In genomic region chr4:91212140-91212681, GRCh38 we compare ENCODE assay signal across 24 cellular contexts.
DNase-seq lines count a peak whose midpoint lies in the region; ATAC-seq and TF ChIP-seq lines count a peak whose summit lies in the region.
"Had no signal": no experiment of that assay in that cellular context is flagged by ENCODE, and none has a peak within 500 bp of the region (broad histone marks: within the 10 kb centered on the region; RNA-seq: fewer than 3 reads in every experiment).

No MANE protein-coding gene starts in this region.

- TF ChIP-seq CTCF in GM23338 (conservative IDR thresholded peaks at IDR 0.05; ENCODE audit: low read depth in 2 of 2) (no peak), neural cell (IDR thresholded peaks at IDR 0.05; ENCODE audit: poor library complexity, severe bottlenecking) (no peak), dorsolateral prefrontal cortex (IDR thresholded peaks at IDR 0.05 in 54 of 56, conservative IDR thresholded peaks at IDR 0.05 in 2 of 56; ENCODE audit: low read depth in 1 of 56, partially characterized antibody in 56 of 56) (no peak)

- peaks cover 2% of the 10 kb centered on the region for H3K27me3 Mint-ChIP-seq in GM23338 (ENCODE audit: insufficient read depth, low read depth, poor library complexity)
- H3K27me3 Mint-ChIP-seq: CD4-positive, alpha-beta T cell; CD8-positive, alpha-beta memory T cell had no signal

- H3K27me3 ChIP-seq in GM23338 (ENCODE audit: insufficient read depth) (no peaks in the 10 kb centered on the region), iPS DF 6.9 (ENCODE audit: control insufficient read depth, insufficient read depth, low read length) (no peaks in the 10 kb centered on the region), neural cell (ENCODE audit: insufficient read depth, low read depth, low read length) (no peaks in the 10 kb centered on the region), dorsolateral prefrontal cortex (no peaks in the 10 kb centered on the region)
- H3K27me3 ChIP-seq: BE2C; BLaER1 treated with 17β-estradiol and CSF1 and Interleukin-3, amounts not matched to agents 10 nM and 100 nM had no signal

- H3K27ac Mint-ChIP-seq in GM23338, result peak overlapping the region; percentile 33; the same call in 1 of the 2 replicates
- H3K27ac Mint-ChIP-seq: CD14-positive monocyte; CD4-positive, alpha-beta T cell had no signal

- no peak overlapping the region for H3K9ac ChIP-seq in neural cell (ENCODE audit: low read length)
- H3K9ac ChIP-seq: BLaER1 treated with 17β-estradiol and CSF1 and Interleukin-3, amounts not matched to agents 10 nM and 100 nM had no signal

- DNase-seq in GM23338 (ENCODE audit: low spot score) (peak; percentile 38), cerebellar cortex (ENCODE audit: low spot score) (peak; percentile 19), iPS DF 6.9 (ENCODE audit: low read depth, low spot score) (peak; percentile 20), cardiac septum (ENCODE audit: low spot score) (no peak), ecto neural progenitor cell (ENCODE audit: low spot score) (no peak), dermis blood vessel endothelial cell (no peak), dorsolateral prefrontal cortex (no peak)
- DNase-seq: 8988T; ACHN; AML-193; BE2C; CD4-positive, alpha-beta T cell; CD8-positive, alpha-beta memory T cell; DMS 273 treated with DMSO at 0.1 percent for 48 hours; DMS79; EL; GF-D8; GOT3; H7; HCEC 1CT had no signal

- H3K9me3 ChIP-seq in iPS DF 6.9 (ENCODE audit: control insufficient read depth, insufficient read depth, low read length) (no peaks in the 10 kb centered on the region), neural cell (ENCODE audit: low read length) (no peaks in the 10 kb centered on the region)
- H3K9me3 ChIP-seq: A549, BE2C had no signal

- H3K9me3 Mint-ChIP-seq in GM23338, result peaks cover 7% of the 10 kb centered on the region; the same call in 1 of the 3 replicates

- peak; percentile 78 for TF ChIP-seq EP300 in neural cell (conservative IDR thresholded peaks at IDR 0.05; ENCODE audit: poor library complexity, severe bottlenecking)

- H3K4me3 Mint-ChIP-seq in GM23338, result no peak overlapping the region
- H3K4me3 Mint-ChIP-seq: CD14-positive monocyte; CD4-positive, alpha-beta T cell; CD8-positive, alpha-beta memory T cell had no signal

- H3K4me1 ChIP-seq in GM23338 (ENCODE audit: insufficient read depth) (no peaks in the 10 kb centered on the region), iPS DF 6.9 (ENCODE audit: control insufficient read depth, insufficient read depth, low read length) (peaks cover 2% of the 10 kb centered on the region; the same call in 1 of the 2 replicates)
- H3K4me1 ChIP-seq: A549, BE2C had no signal

- H3K36me3 ChIP-seq in GM23338 (ENCODE audit: insufficient read depth) (no peaks in the 10 kb centered on the region), iPS DF 6.9 (ENCODE audit: control insufficient read depth, insufficient read depth, low read length) (no peaks in the 10 kb centered on the region), neural cell (ENCODE audit: insufficient read depth, low read length) (no peaks in the 10 kb centered on the region)
- H3K36me3 ChIP-seq: BE2C; BLaER1 treated with 17β-estradiol and CSF1 and Interleukin-3, amounts not matched to agents 10 nM and 100 nM had no signal

- no peak overlapping the region for H2AFZ ChIP-seq in GM23338
- H2AFZ ChIP-seq in neural cell (ENCODE audit: low read depth, low read length), result no peak overlapping the region

- H4K20me1 ChIP-seq in GM23338 (replicated peaks; ENCODE audit: insufficient read depth) (no peaks in the 10 kb centered on the region), neural cell (ENCODE audit: insufficient read depth) (no peaks in the 10 kb centered on the region)
- H4K20me1 ChIP-seq: BLaER1 treated with 17β-estradiol and CSF1 and Interleukin-3, amounts not matched to agents 10 nM and 100 nM had no signal

- TF ChIP-seq RAD21 in neural cell (conservative IDR thresholded peaks at IDR 0.05), result no peak

- H3K4me3 ChIP-seq in GM23338 (no peak overlapping the region), iPS DF 6.9 (ENCODE audit: low read length) (no peak overlapping the region), neural cell (ENCODE audit: low read length) (peak overlapping the region; percentile 30), dorsolateral prefrontal cortex (no peak overlapping the region)
- H3K4me3 ChIP-seq: A549; BLaER1 treated with 17β-estradiol and CSF1 and Interleukin-3, amounts not matched to agents 10 nM and 100 nM had no signal

- H3K36me3 Mint-ChIP-seq in GM23338 (ENCODE audit: low read depth), result peaks cover 6% of the 10 kb centered on the region
- H3K36me3 Mint-ChIP-seq: CD14-positive monocyte; CD8-positive, alpha-beta memory T cell had no signal

- peaks cover 10% of the 10 kb centered on the region for H3K4me1 Mint-ChIP-seq in GM23338
- H3K4me1 Mint-ChIP-seq: CD14-positive monocyte; CD8-positive, alpha-beta memory T cell had no signal

- H3K9me2 ChIP-seq in GM23338 (ENCODE audit: insufficient read depth), result no peaks in the 10 kb centered on the region
- H3K9me2 ChIP-seq in neural cell (ENCODE audit: insufficient read depth, low read length), result no peaks in the 10 kb centered on the region

- H3K27ac ChIP-seq in GM23338 (ENCODE audit: low read depth), result no peak overlapping the region
- H3K27ac ChIP-seq in iPS DF 6.9 (ENCODE audit: low read length), result no peak overlapping the region
- peak overlapping the region; percentile 32 for H3K27ac ChIP-seq in neural cell (ENCODE audit: low read length)
- H3K27ac ChIP-seq in dorsolateral prefrontal cortex, result no peak overlapping the region
- H3K27ac ChIP-seq: A549; BLaER1 treated with 17β-estradiol and CSF1 and Interleukin-3, amounts not matched to agents 10 nM and 100 nM had no signal

- H3K79me2 ChIP-seq in GM23338 (replicated peaks; ENCODE audit: insufficient read depth) (no peaks in the 10 kb centered on the region), neural cell (replicated peaks; ENCODE audit: insufficient read depth, low read length) (no peaks in the 10 kb centered on the region)

- no CpG with 5 or more reads among the region's 3 CpGs for WGBS in iPS DF 6.9 (ENCODE audit: insufficient coverage, insufficient read length)

- ATAC-seq in GM23338, result peak; percentile 76
- ATAC-seq: A549 had no signal

- intact Hi-C loops in cardiac septum (cut with DNase I) (no loop called here), dorsolateral prefrontal cortex (cut with DNase I) (no loop called here)

- no peak overlapping the region; the same call in 1 of the 2 replicates for H3K4me2 ChIP-seq in GM23338
- H3K4me2 ChIP-seq in neural cell (ENCODE audit: low read length), result no peak overlapping the region
- H3K4me2 ChIP-seq: A549; BLaER1 treated with 17β-estradiol and CSF1 and Interleukin-3, amounts not matched to agents 10 nM and 100 nM had no signal

- H3F3A ChIP-seq in GM23338 (replicated peaks; ENCODE audit: low read depth), result no peaks in the 10 kb centered on the region
- no peaks in the 10 kb centered on the region for H3F3A ChIP-seq in neural cell (ENCODE audit: insufficient read depth, low read length, poor library complexity, severe bottlenecking)

TF ChIP-seq in GM23338, 12 proteins besides CTCF, POLR2A, EP300 and RAD21:
- TF ChIP-seq JUNB (IDR thresholded peaks at IDR 0.05; ENCODE audit: unreplicated experiment) (no peak), NANOG (IDR thresholded peaks at IDR 0.05; ENCODE audit: borderline replicate concordance) (0 out of 2 replicates have a peak, but pooled peaks have one; percentile 16)

TF ChIP-seq in neural cell, 6 proteins besides CTCF, POLR2A, EP300 and RAD21:
- TF ChIP-seq MXI1 (conservative IDR thresholded peaks at IDR 0.05; ENCODE audit: poor library complexity, severe bottlenecking) (no peak), TAF1 (IDR thresholded peaks at IDR 0.05; ENCODE audit: low read depth) (no peak), POLR2AphosphoS5 (IDR thresholded peaks at IDR 0.05) (peak; percentile 75)
- TF ChIP-seq, protein P1, sequence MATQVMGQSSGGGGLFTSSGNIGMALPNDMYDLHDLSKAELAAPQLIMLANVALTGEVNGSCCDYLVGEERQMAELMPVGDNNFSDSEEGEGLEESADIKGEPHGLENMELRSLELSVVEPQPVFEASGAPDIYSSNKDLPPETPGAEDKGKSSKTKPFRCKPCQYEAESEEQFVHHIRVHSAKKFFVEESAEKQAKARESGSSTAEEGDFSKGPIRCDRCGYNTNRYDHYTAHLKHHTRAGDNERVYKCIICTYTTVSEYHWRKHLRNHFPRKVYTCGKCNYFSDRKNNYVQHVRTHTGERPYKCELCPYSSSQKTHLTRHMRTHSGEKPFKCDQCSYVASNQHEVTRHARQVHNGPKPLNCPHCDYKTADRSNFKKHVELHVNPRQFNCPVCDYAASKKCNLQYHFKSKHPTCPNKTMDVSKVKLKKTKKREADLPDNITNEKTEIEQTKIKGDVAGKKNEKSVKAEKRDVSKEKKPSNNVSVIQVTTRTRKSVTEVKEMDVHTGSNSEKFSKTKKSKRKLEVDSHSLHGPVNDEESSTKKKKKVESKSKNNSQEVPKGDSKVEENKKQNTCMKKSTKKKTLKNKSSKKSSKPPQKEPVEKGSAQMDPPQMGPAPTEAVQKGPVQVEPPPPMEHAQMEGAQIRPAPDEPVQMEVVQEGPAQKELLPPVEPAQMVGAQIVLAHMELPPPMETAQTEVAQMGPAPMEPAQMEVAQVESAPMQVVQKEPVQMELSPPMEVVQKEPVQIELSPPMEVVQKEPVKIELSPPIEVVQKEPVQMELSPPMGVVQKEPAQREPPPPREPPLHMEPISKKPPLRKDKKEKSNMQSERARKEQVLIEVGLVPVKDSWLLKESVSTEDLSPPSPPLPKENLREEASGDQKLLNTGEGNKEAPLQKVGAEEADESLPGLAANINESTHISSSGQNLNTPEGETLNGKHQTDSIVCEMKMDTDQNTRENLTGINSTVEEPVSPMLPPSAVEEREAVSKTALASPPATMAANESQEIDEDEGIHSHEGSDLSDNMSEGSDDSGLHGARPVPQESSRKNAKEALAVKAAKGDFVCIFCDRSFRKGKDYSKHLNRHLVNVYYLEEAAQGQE (IDR thresholded peaks at IDR 0.05; ENCODE audit: borderline replicate concordance), result peak; percentile 99

Comparison
In these comparisons a context has a peak if more than half of its experiments do, and no peak if none do; other contexts are left out.
1. DNase-seq: peak in GM23338 (single experiment), cerebellar cortex (single experiment) and iPS DF 6.9 (single experiment); none in cardiac septum (single experiment), ecto neural progenitor cell (single experiment), dermis blood vessel endothelial cell (single experiment) and dorsolateral prefrontal cortex (0 of 10).